28 cellular contexts compared by ENCODE assay signal in genomic region chr4:169414913-169415312, GRCh38.
"Had no signal": no experiment of that assay in that cellular context is flagged by ENCODE, and none has a peak within 500 bp of the region (broad histone marks: within the 10 kb centered on the region; RNA-seq: fewer than 3 reads in every experiment).

No MANE protein-coding gene starts in this region.

- H3K27ac Mint-ChIP-seq: dendritic cell treated with granulocyte-macrophage colony-stimulating factor and Interleukin-4, amounts not matched to agents 40 ng/mL and 50 ng/mL, for 4 days; effector memory CD8-positive, alpha-beta T cell; endodermal cell had no signal

- H3K9me3 Mint-ChIP-seq: dendritic cell treated with granulocyte-macrophage colony-stimulating factor and Interleukin-4, amounts not matched to agents 40 ng/mL and 50 ng/mL, for 4 days; effector memory CD8-positive, alpha-beta T cell; endodermal cell had no signal

- ATAC-seq: effector memory CD8-positive, alpha-beta T cell; esophagus mucosa; foreskin keratinocyte; gastrocnemius medialis; gastroesophageal sphincter; heart left ventricle; heart right ventricle had no signal

- FAIRE-seq: endometrium, endothelial cell of umbilical vein, frontal cortex had no signal

- H3K4me3 ChIP-seq: colonic mucosa, coronary artery, dorsolateral prefrontal cortex, esophagus muscularis mucosa, esophagus squamous epithelium, gastrocnemius medialis, gastroesophageal sphincter, heart left ventricle, heart right ventricle had no signal

- H3K27me3 Mint-ChIP-seq: dendritic cell treated with granulocyte-macrophage colony-stimulating factor and Interleukin-4, amounts not matched to agents 40 ng/mL and 50 ng/mL, for 4 days; effector memory CD8-positive, alpha-beta T cell had no signal

- H3K27me3 ChIP-seq: colonic mucosa, dorsolateral prefrontal cortex, esophagus muscularis mucosa, esophagus squamous epithelium, foreskin keratinocyte, gastrocnemius medialis, gastroesophageal sphincter, heart left ventricle, heart right ventricle had no signal

- H3K36me3 ChIP-seq: colonic mucosa, esophagus muscularis mucosa, esophagus squamous epithelium, gastrocnemius medialis had no signal

- H3K4me1 ChIP-seq: esophagus muscularis mucosa, gastrocnemius medialis, gastroesophageal sphincter had no signal

- H3K27ac ChIP-seq: colonic mucosa, coronary artery, dorsolateral prefrontal cortex, epithelial cell of prostate, esophagus muscularis mucosa, esophagus squamous epithelium, foreskin keratinocyte, gastrocnemius medialis, gastroesophageal sphincter, heart left ventricle, heart right ventricle had no signal

- H3K9me3 ChIP-seq: colonic mucosa, esophagus muscularis mucosa, esophagus squamous epithelium, gastrocnemius medialis, gastroesophageal sphincter, heart left ventricle, heart right ventricle had no signal

- DNase-seq: colonic mucosa; cortex of kidney; dermis blood vessel endothelial cell; dorsolateral prefrontal cortex; effector CD4-positive, alpha-beta T cell; effector CD8-positive, alpha-beta T cell; effector memory CD4-positive, alpha-beta T cell; effector memory CD8-positive, alpha-beta T cell; endodermal cell; erythroblast; esophagus squamous epithelium; foreskin fibroblast; foreskin keratinocyte; foreskin melanocyte; gastrocnemius medialis; glutamatergic neuron; head of caudate nucleus; heart left ventricle; heart right ventricle had no signal

- H3K4me3 Mint-ChIP-seq: dendritic cell treated with granulocyte-macrophage colony-stimulating factor and Interleukin-4, amounts not matched to agents 40 ng/mL and 50 ng/mL, for 4 days; effector memory CD8-positive, alpha-beta T cell; endodermal cell had no signal
